In the genomic region with DNA sequence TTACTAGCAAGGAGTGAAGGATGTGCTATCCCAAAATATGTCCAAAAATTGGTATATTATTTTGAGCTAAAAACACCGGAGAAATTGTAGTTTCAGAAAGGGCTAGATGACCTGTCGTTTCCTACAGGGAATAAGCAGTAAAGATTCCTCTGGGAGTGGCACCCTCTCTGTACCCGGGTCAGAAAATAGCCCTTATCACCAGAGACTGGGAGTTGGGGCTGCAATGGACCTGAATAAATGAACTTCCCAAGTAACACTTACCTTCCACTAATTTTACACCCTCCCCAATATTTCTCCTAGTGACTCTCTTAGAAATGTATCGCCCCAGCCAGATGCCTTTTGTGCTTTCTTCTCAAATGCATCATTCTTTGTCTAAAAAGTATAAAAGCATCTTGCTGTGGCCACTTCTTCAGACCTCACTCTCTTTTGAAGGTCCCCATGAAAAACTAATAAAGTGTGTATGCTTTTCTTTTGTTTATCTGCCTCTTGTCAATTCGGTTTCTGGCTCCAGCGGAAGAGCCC, we compare ENCODE assay signal across 8 cellular contexts. TPM values are rescaled to one million over a fixed set of nuclear protein-coding genes. Genes with fewer than 3 reads are reported as not detected.
DNase-seq lines count a peak whose midpoint lies in the region; ATAC-seq and TF ChIP-seq lines count a peak whose summit lies in the region.

No MANE protein-coding gene starts in this region.

- no peaks in the 10 kb centered on the region for H3K9me3 ChIP-seq in iPS DF 6.9 (ENCODE audit: control insufficient read depth, insufficient read depth, low read length)

- H3K27ac Mint-ChIP-seq in activated B cell treated with CpG ODN at 0.5 μM for 24 hours = peak overlapping the region; percentile 98
- peak overlapping the region; percentile 94 for H3K27ac Mint-ChIP-seq in stimulated activated effector memory CD8-positive, alpha-beta T cell treated with anti-CD3 and anti-CD28 coated beads, Interleukin-12 subunit alpha, Interleukin-12 subunit beta, amount 100 ng/mL, for 72 hours

- POLR2A ChIA-PET in activated B cell treated with CpG ODN at 0.5 μM for 24 hours (lab: Charles Lee) = interaction anchor here (0.6 to 3.5 kb wide), 8 partner anchors 15 to 368 kb away, joined by 3 to 33 read pairs (median 8); a partner anchor contains a TSS

- no peaks in the 10 kb centered on the region for H3K27me3 Mint-ChIP-seq in activated B cell treated with CpG ODN at 0.5 μM for 24 hours

- DNase-seq in NCI-H2107 treated with DMSO at 0.1 percent for 48 hours (lab: John Stamatoyannopoulos, UW; ENCODE audit: unreplicated experiment) = peak; percentile 27
- DNase-seq in NCI-H2107 (lab: John Stamatoyannopoulos, UW) = no peak
- no peak for DNase-seq in activated B cell treated with CpG ODN at 0.5 μM for 24 hours
- DNase-seq in iPS DF 6.9 (ENCODE audit: low read depth, low spot score) = no peak
- DNase-seq in stimulated activated effector memory CD8-positive, alpha-beta T cell treated with anti-CD3 and anti-CD28 coated beads, Interleukin-12 subunit alpha, Interleukin-12 subunit beta, amount 100 ng/mL, for 72 hours (ENCODE audit: low spot score in 2 of 2) = no peak
- DNase-seq in middle frontal gyrus (ENCODE audit: extremely low spot score, low spot score) = no peak
- no peak for DNase-seq in H4 (ENCODE audit: low spot score)

- no peak overlapping the region for H3K27ac ChIP-seq in iPS DF 6.9 (ENCODE audit: low read length)

- H3K9me3 Mint-ChIP-seq in activated B cell treated with CpG ODN at 0.5 μM for 24 hours = no peaks in the 10 kb centered on the region
- no peaks in the 10 kb centered on the region for H3K9me3 Mint-ChIP-seq in stimulated activated effector memory CD8-positive, alpha-beta T cell treated with anti-CD3 and anti-CD28 coated beads, Interleukin-12 subunit alpha, Interleukin-12 subunit beta, amount 100 ng/mL, for 72 hours

- H3K4me3 ChIP-seq in iPS DF 6.9 (ENCODE audit: low read length) = peak overlapping the region; percentile 91; the same call in 1 of the 2 replicates

- no peaks in the 10 kb centered on the region for H3K27me3 ChIP-seq in iPS DF 6.9 (ENCODE audit: control insufficient read depth, insufficient read depth, low read length)

- no peak for TF ChIP-seq CTCF in activated B cell treated with CpG ODN at 0.5 μM for 24 hours (IDR thresholded peaks at IDR 0.05)

- H3K4me3 Mint-ChIP-seq in activated B cell treated with CpG ODN at 0.5 μM for 24 hours = peak overlapping the region; percentile 92
- H3K4me3 Mint-ChIP-seq in stimulated activated effector memory CD8-positive, alpha-beta T cell treated with anti-CD3 and anti-CD28 coated beads, Interleukin-12 subunit alpha, Interleukin-12 subunit beta, amount 100 ng/mL, for 72 hours = peak overlapping the region; percentile 93

- no peaks in the 10 kb centered on the region for H3K4me1 ChIP-seq in iPS DF 6.9 (ENCODE audit: control insufficient read depth, insufficient read depth, low read length)

- no peak for ATAC-seq in activated B cell treated with CpG ODN at 0.5 μM for 24 hours (ENCODE audit: low read depth)
- no peak for ATAC-seq in stimulated activated effector memory CD8-positive, alpha-beta T cell treated with anti-CD3 and anti-CD28 coated beads, Interleukin-12 subunit alpha, Interleukin-12 subunit beta, amount 100 ng/mL, for 72 hours
- no peak for ATAC-seq in GM19328 (IDR thresholded peaks at IDR 0.05; ENCODE audit: unreplicated experiment)

- WGBS in iPS DF 6.9 (ENCODE audit: insufficient coverage, insufficient read length) = no CpG with 5 or more reads among the region's 6 CpGs

- peaks cover 21% of the 10 kb centered on the region for H3K36me3 Mint-ChIP-seq in activated B cell treated with CpG ODN at 0.5 μM for 24 hours (ENCODE audit: low read depth)
- peaks cover 43% of the 10 kb centered on the region for H3K36me3 Mint-ChIP-seq in stimulated activated effector memory CD8-positive, alpha-beta T cell treated with anti-CD3 and anti-CD28 coated beads, Interleukin-12 subunit alpha, Interleukin-12 subunit beta, amount 100 ng/mL, for 72 hours

- intact Hi-C loops in activated B cell treated with CpG ODN at 0.5 μM for 24 hours (cut with micrococcal nuclease) = loop anchor here (1.0 to 10.0 kb wide), 14 partner anchors 14 to 569 kb away; a partner anchor contains a TSS

- CTCF ChIA-PET in activated B cell treated with CpG ODN at 0.5 μM for 24 hours (lab: Charles Lee) = interaction anchor here (1.1 to 2.2 kb wide), 4 partner anchors 13 to 702 kb away, joined by 3 to 7 read pairs (median 5); no protein-coding TSS in a partner anchor

- H3K4me1 Mint-ChIP-seq in activated B cell treated with CpG ODN at 0.5 μM for 24 hours = peaks cover 79% of the 10 kb centered on the region
- peaks cover 27% of the 10 kb centered on the region for H3K4me1 Mint-ChIP-seq in stimulated activated effector memory CD8-positive, alpha-beta T cell treated with anti-CD3 and anti-CD28 coated beads, Interleukin-12 subunit alpha, Interleukin-12 subunit beta, amount 100 ng/mL, for 72 hours

- no peaks in the 10 kb centered on the region for H3K36me3 ChIP-seq in iPS DF 6.9 (ENCODE audit: control insufficient read depth, insufficient read depth, low read length)

RNA-seq across cellular contexts. Expression of a gene that starts 0.7 kb away (rescaled TPM):
- total RNA-seq in activated B cell treated with CpG ODN at 0.5 μM for 24 hours = 58.4 and 71.2 TPM in 2 replicates
- total RNA-seq in H4 (2014; rRNA removed; shearing (Covaris generic)) = 32.1 and 32.6 TPM in 2 replicates

RNA-seq across cellular contexts. Expression of a gene that starts 49.5 kb away (rescaled TPM):
- 90.4 and 92.4 TPM in 2 replicates for total RNA-seq in activated B cell treated with CpG ODN at 0.5 μM for 24 hours
- total RNA-seq in H4 (2014; rRNA removed; shearing (Covaris generic)) = 25.6 and 34.9 TPM in 2 replicates
